In the genomic region with DNA sequence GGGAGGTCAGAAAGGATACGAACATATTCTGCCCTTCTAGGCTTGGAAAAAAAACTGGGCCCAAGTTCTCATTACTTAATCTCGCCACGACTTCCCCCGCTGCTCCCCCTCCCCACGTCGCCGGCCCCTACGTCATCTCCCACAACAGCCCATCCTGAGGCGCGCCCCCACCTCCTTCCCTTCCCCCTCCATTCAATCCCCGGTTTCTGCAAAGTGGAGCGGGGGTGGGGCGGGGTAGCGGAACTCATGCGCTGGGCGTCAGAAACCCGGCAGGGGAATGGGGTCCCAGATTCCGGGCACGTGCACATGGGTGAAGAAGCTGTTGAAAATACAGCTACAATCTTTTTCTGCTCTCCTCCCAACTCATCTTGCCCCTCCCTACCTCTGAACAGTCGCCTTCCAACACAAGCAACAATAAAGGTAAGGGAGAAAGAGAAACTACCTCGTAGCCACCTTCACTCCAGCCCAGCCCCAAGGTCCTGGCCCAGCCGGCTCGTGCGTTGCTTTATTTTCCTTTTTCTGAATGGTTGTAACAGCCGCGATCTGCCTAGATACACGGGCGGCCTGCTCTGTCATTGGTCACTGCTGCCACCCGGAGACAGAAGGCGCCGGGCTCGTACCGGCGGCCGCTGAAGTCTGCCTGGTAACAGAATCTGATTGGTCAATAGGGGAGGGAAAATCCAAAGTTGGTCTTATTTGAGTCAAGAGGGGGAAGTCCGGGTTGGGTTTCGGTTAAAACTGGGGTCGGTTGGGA, we compare ENCODE assay signal across 8 cellular contexts. TPM values are rescaled to one million over a fixed set of nuclear protein-coding genes. Genes with fewer than 3 reads are reported as not detected.
DNase-seq lines count a peak whose midpoint lies in the region; ATAC-seq and TF ChIP-seq lines count a peak whose summit lies in the region.

RFX5 (minus strand) TSS at position 484 of the 754 bp plus-strand sequence. CDS start 932 bp downstream, outside the sequence.

- peaks cover 0 to 17% (median 12%) of the 10 kb centered on the region in 8 donors for H3K9me3 ChIP-seq in spleen

- peaks cover 13 to 57% (median 41%) of the 10 kb centered on the region in 6 donors for H3K4me1 ChIP-seq in spleen

- intact Hi-C loops in spleen (cut with DNase I; ENCODE audit: low total_unique reads) = loop anchor here (10.0 kb wide), 1 partner anchor 62 kb away; the partner anchor contains the start of gene ZNF687

- TF ChIP-seq POLR2A in spleen (IDR thresholded peaks at IDR 0.05) = peak in 2 of 3 donors; percentile 30 to 70

- 0 to 1% (median 0%) methylated on average over 37 to 38 of the region's 38 CpGs for WGBS in spleen, 5 donors

- H3K27ac ChIP-seq in spleen = peak within 1 kb of the TSS; percentile 87 to 98 (median 94)

- DNase-seq in AG08396 (ENCODE audit: low spot score) (peak; percentile 94), NCI-H345 treated with DMSO at 0.1 percent for 48 hours (lab: John Stamatoyannopoulos, UW; ENCODE audit: unreplicated experiment) (peak; percentile 99), inferior parietal cortex (ENCODE audit: extremely low spot score) (peak; percentile 95), spleen (peak; percentile 97)
- peak; percentile 71 to 88 (median 82) for DNase-seq in activated CD4-positive, CD25-positive, alpha-beta regulatory T cell (lab: John Stamatoyannopoulos, UW)
- DNase-seq in central memory CD4-positive, alpha-beta T cell = peak; percentile 97

- TF ChIP-seq CTCF in spleen (IDR thresholded peaks at IDR 0.05 in 8 of 11, conservative IDR thresholded peaks at IDR 0.05 in 3 of 11) = peak in 1 of 11 experiments; percentile 37

- no peaks in the 10 kb centered on the region for H3K27me3 ChIP-seq in spleen (replicated peaks in 1 of 7)

- H3K4me3 ChIP-seq in spleen = peak within 1 kb of the TSS; percentile 53 to 88 (median 62)

- ATAC-seq in GM19023 (IDR thresholded peaks at IDR 0.05; ENCODE audit: unreplicated experiment) = peak; percentile 95
- ATAC-seq in HG03280 (IDR thresholded peaks at IDR 0.05; ENCODE audit: unreplicated experiment) = peak; percentile 96

- peaks cover 0 to 42% (median 35%) of the 10 kb centered on the region in 6 donors for H3K36me3 ChIP-seq in spleen

RNA-seq across cellular contexts. Expression of gene RFX5, which starts in this region (rescaled TPM):
- 10 to 100 TPM; 75.9 to 96.1 (median 92.2) TPM for total RNA-seq in spleen
- 10 to 100 TPM; 30.8 to 57.8 (median 40.3) TPM for polyA plus RNA-seq in spleen

Comparison
In these comparisons a context has a peak if more than half of its experiments do, and no peak if none do; other contexts are left out.
1. Peak in every context shown above with its lines: DNase-seq, ATAC-seq, H3K4me3 ChIP-seq and H3K27ac ChIP-seq.